ENCODE assay signal across 24 cellular contexts in the genomic region with DNA sequence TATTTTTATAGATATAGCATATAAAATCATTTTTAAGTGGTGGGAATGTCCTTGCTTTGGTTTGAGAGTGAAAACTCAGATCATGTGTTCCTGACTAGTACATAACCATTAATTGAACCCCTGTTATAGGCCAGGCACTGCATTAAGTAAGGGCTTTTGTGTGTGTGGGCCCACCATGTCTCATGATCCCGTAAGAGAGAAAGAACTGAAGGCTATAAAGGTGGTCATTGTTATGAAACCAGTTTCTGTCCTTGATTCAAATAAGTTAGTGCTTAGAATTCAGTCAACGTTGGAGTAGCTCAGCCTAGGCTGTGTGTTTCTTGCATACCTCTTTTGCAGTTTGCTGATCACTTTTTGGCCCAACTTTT.
A peak's percentile ranks its signal among the peaks of the same experiment; 100 is the strongest.
DNase-seq lines count a peak whose midpoint lies in the region; ATAC-seq, FAIRE-seq and TF ChIP-seq lines count a peak whose summit lies in the region.
"Had no signal": no experiment of that assay in that cellular context is flagged by ENCODE, and none has a peak within 500 bp of the region (broad histone marks: within the 10 kb centered on the region; RNA-seq: fewer than 3 reads in every experiment).

No MANE protein-coding gene starts in this region.

- intact Hi-C loops in CD4-positive, alpha-beta memory T cell (cut with micrococcal nuclease), result loop anchor here (10.0 kb wide), 1 partner anchor 91 kb away; a partner anchor contains a TSS
- intact Hi-C loops in K562 (cut with micrococcal nuclease), result no loop called here

- H3K36me3 Mint-ChIP-seq in CD4-positive, alpha-beta memory T cell, result peaks cover 21 to 25% of the 10 kb centered on the region in 2 donors
- H3K36me3 Mint-ChIP-seq: naive thymus-derived CD8-positive, alpha-beta T cell had no signal

- no peaks in the 10 kb centered on the region for H3K27me3 ChIP-seq in CD4-positive, alpha-beta memory T cell (ENCODE audit: insufficient read depth, low read length)
- H3K27me3 ChIP-seq in K562 (ENCODE audit: control insufficient read depth in 2 of 2, insufficient read depth in 2 of 2, low read length in 2 of 2) (no peaks in the 10 kb centered on the region), neutrophil (no peaks in the 10 kb centered on the region)
- H3K27me3 ChIP-seq: esophagus muscularis mucosa, gastroesophageal sphincter had no signal

- 49% methylated on average over 2 of the region's 2 CpGs for WGBS in K562 (ENCODE audit: insufficient coverage, low coverage, missing lambda C conversion rate)

- POLR2A ChIA-PET in CD4-positive, alpha-beta memory T cell (lab: Charles Lee; ENCODE audit: partially characterized antibody), result interaction anchor here (18.0 to 25.2 kb wide), 2 partner anchors 6 to 9 kb away, joined by 704 read pairs; no protein-coding TSS in a partner anchor
- POLR2A ChIA-PET in K562 (lab: Yijun Ruan, JAX), result interaction anchor here (1.2 to 3.0 kb wide), 5 partner anchors 8 to 13 kb away, joined by 6 to 20 read pairs (median 8); no protein-coding TSS in a partner anchor

- in situ Hi-C loops in K562 (cut with MboI), result no loop called here

- H3K4me3 Mint-ChIP-seq in CD4-positive, alpha-beta memory T cell, result peak overlapping the region; percentile 86 to 97 (median 92)
- H3K4me3 Mint-ChIP-seq: activated B cell treated with CpG ODN at 0.5 μM for 24 hours; H9; naive thymus-derived CD8-positive, alpha-beta T cell had no signal

- no peaks in the 10 kb centered on the region for H3K36me3 ChIP-seq in CD4-positive, alpha-beta memory T cell (ENCODE audit: insufficient read depth, low read length)
- H3K36me3 ChIP-seq in K562 (ENCODE audit: control insufficient read depth, insufficient read depth, low read length), result no peaks in the 10 kb centered on the region; the same call in 1 of the 3 replicates
- no peaks in the 10 kb centered on the region for H3K36me3 ChIP-seq in neutrophil
- H3K36me3 ChIP-seq: esophagus muscularis mucosa, gastroesophageal sphincter, thoracic aorta had no signal

- no peaks in the 10 kb centered on the region for H3K9me3 ChIP-seq in CD4-positive, alpha-beta memory T cell (ENCODE audit: control insufficient read depth in 1 of 2, low read length in 2 of 2)
- H3K9me3 ChIP-seq in K562 (replicated peaks; ENCODE audit: control insufficient read depth, insufficient read depth, low read depth, low read length) (no peaks in the 10 kb centered on the region), neutrophil (no peaks in the 10 kb centered on the region)
- H3K9me3 ChIP-seq: esophagus muscularis mucosa, gastroesophageal sphincter, thoracic aorta had no signal

- H3K79me2 ChIP-seq in K562 (ENCODE audit: control insufficient read depth, insufficient read depth, low read length), result peaks cover 98% of the 10 kb centered on the region

- ATAC-seq in K562, result no peak
- ATAC-seq: gastroesophageal sphincter; naive thymus-derived CD8-positive, alpha-beta T cell had no signal

- peak overlapping the region in 1 of 2 donors; percentile 21 for H3K4me3 ChIP-seq in CD4-positive, alpha-beta memory T cell (ENCODE audit: low read length in 2 of 2)
- no peak overlapping the region for H3K4me3 ChIP-seq in K562
- no peak overlapping the region for H3K4me3 ChIP-seq in neutrophil (ENCODE audit: low read depth in 1 of 2, low read length in 1 of 2)
- H3K4me3 ChIP-seq: esophagus muscularis mucosa, gastroesophageal sphincter, PC-9, thoracic aorta had no signal

- CTCF ChIA-PET in CD4-positive, alpha-beta memory T cell (lab: Charles Lee; ENCODE audit: partially characterized antibody), result interaction anchor here (4.0 to 24.8 kb wide), 3 partner anchors 11 to 20 kb away, joined by 15 to 545 read pairs (median 200); no protein-coding TSS in a partner anchor
- CTCF ChIA-PET in K562 (lab: Yijun Ruan, JAX; ENCODE audit: low intra/inter-chr PET ratio), result no interaction called here

- H3K27ac ChIP-seq in CD4-positive, alpha-beta memory T cell (ENCODE audit: low read depth, low read length), result peak overlapping the region; percentile 40
- peak overlapping the region; percentile 64; the same call in 2 of the 3 replicates for H3K27ac ChIP-seq in K562 (ENCODE audit: extremely low read depth, low read depth, low read length)
- H3K27ac ChIP-seq in neutrophil, result peak overlapping the region; percentile 58
- H3K27ac ChIP-seq: esophagus muscularis mucosa, gastroesophageal sphincter, PC-9, thoracic aorta had no signal

- peak overlapping the region in 1 of 2 experiments; percentile 47; a peak in 2 of 4 replicates for H3K9ac ChIP-seq in K562 (ENCODE audit: insufficient read depth in 1 of 2, low read depth in 2 of 2, low read length in 2 of 2)

- peaks cover 6% of the 10 kb centered on the region for H4K20me1 ChIP-seq in K562 (replicated peaks; ENCODE audit: control insufficient read depth, insufficient read depth, low read length)

- FAIRE-seq in GM12891 (lab: Jason Lieb, UNC) (peak; percentile 62), K562 (lab: Jason Lieb, UNC) (no peak)
- FAIRE-seq: kidney had no signal

- no peaks in the 10 kb centered on the region for H3K27me3 Mint-ChIP-seq in CD4-positive, alpha-beta memory T cell
- H3K27me3 Mint-ChIP-seq: activated B cell treated with CpG ODN at 0.5 μM for 24 hours; naive thymus-derived CD8-positive, alpha-beta T cell had no signal

- TF ChIP-seq RAD21 in K562 (CRISPR knock-in tag; conservative IDR thresholded peaks at IDR 0.05 in 1 of 2, IDR thresholded peaks at IDR 0.05 in 1 of 2), result no peak

- peaks cover 50 to 87% (median 62%) of the 10 kb centered on the region in 4 donors for H3K4me1 Mint-ChIP-seq in CD4-positive, alpha-beta memory T cell

- TF ChIP-seq CTCF in K562 (IDR thresholded peaks at IDR 0.05 in 2 of 3, conservative IDR thresholded peaks at IDR 0.05 in 1 of 3; ENCODE audit: insufficient read depth in 2 of 3, low read depth in 1 of 3, low read length in 3 of 3) (no peak), neutrophil (IDR thresholded peaks at IDR 0.05) (no peak)

- H2AFZ ChIP-seq in K562 (ENCODE audit: low read depth, low read length), result no peak overlapping the region
- H2AFZ ChIP-seq: PC-9 had no signal

- no peak for DNase-seq in CD4-positive, alpha-beta memory T cell
- DNase-seq in GM12891 (ENCODE audit: insufficient read length, low spot score) (no peak), K562 (ENCODE audit: extremely low read depth in 1 of 4, low spot score in 3 of 4) (no peak), NCI-H69 (lab: John Stamatoyannopoulos, UW) (no peak), NCI-H510A (lab: John Stamatoyannopoulos, UW) (no peak), COR-L47 (lab: John Stamatoyannopoulos, UW) (no peak)
- DNase-seq: activated B cell treated with CpG ODN at 0.5 μM for 24 hours; activated effector memory CD4-positive, alpha-beta T cell treated with anti-CD3 and anti-CD28 coated beads, Interleukin-2, amount 50 U/mL, for 16 hours; aorta; EL; H9; Karpas-422; kidney; mammary epithelial cell; naive thymus-derived CD8-positive, alpha-beta T cell; NCI-H1048; NCI-H187 treated with DMSO at 0.1 percent for 48 hours; PC-9; posterior cingulate gyrus had no signal

- H3K4me2 ChIP-seq in K562 (ENCODE audit: insufficient read depth, low read length), result no peak overlapping the region; the same call in 1 of the 2 replicates
- H3K4me2 ChIP-seq: PC-9 had no signal

- TF ChIP-seq POLR2A in GM12891 (IDR thresholded peaks at IDR 0.05; ENCODE audit: low read depth, low read length), result no peak
- TF ChIP-seq POLR2A in K562 (conservative IDR thresholded peaks at IDR 0.05), result no peak

- no TSS peak for BruUV-seq in K562 (replicated peaks; lab: Mats Ljungman, UMichigan)

- no peak for TF ChIP-seq EP300 in K562 (IDR thresholded peaks at IDR 0.05; ENCODE audit: low read length)

- H3K27ac Mint-ChIP-seq in CD4-positive, alpha-beta memory T cell, result peak overlapping the region; percentile 87 to 97 (median 93)
- H3K27ac Mint-ChIP-seq: activated B cell treated with CpG ODN at 0.5 μM for 24 hours had no signal

- peaks cover 87% of the 10 kb centered on the region for H3K4me1 ChIP-seq in CD4-positive, alpha-beta memory T cell (ENCODE audit: insufficient read depth, low read length)
- H3K4me1 ChIP-seq in K562 (replicated peaks in 1 of 2; ENCODE audit: control insufficient read depth in 2 of 2, insufficient read depth in 2 of 2, low read length in 2 of 2) (peaks cover 8 to 40% of the 10 kb centered on the region in 2 experiments; a peak in 4 of 5 replicates), neutrophil (ENCODE audit: control insufficient read depth in 1 of 2, insufficient read depth in 1 of 2, low read depth in 1 of 2, low read length in 1 of 2) (peaks cover 24 to 26% of the 10 kb centered on the region in 2 experiments)

- H3K9me1 ChIP-seq in K562 (ENCODE audit: control insufficient read depth, insufficient read depth, low read length), result no peaks in the 10 kb centered on the region

- no peaks in the 10 kb centered on the region for H3K9me3 Mint-ChIP-seq in CD4-positive, alpha-beta memory T cell
- H3K9me3 Mint-ChIP-seq: activated B cell treated with CpG ODN at 0.5 μM for 24 hours; H9; naive thymus-derived CD8-positive, alpha-beta T cell; T-helper 2 cell treated with Interferon-gamma antibody and Interleukin-4, amounts not matched to agents 5 μg/mL and 100 μg/mL, for 36 hours had no signal

TF ChIP-seq in GM12891, 5 proteins besides CTCF, POLR2A, EP300 and RAD21:
- no peak for TF ChIP-seq POU2F2 (IDR thresholded peaks at IDR 0.05; ENCODE audit: low read depth, low read length)

TF ChIP-seq in K562, 482 proteins besides CTCF, POLR2A, EP300 and RAD21:
- TF ChIP-seq HEY1 (CRISPR knock-in tag; IDR thresholded peaks at IDR 0.05; ENCODE audit: borderline replicate concordance) (no peak), PTTG1 (tag; IDR thresholded peaks at IDR 0.05; ENCODE audit: low read depth) (no peak), KDM2B (CRISPR knock-in tag; IDR thresholded peaks at IDR 0.05) (no peak), NCOR1 (IDR thresholded peaks at IDR 0.05) (no peak), BRD9 (IDR thresholded peaks at IDR 0.05; ENCODE audit: low read depth, partially characterized antibody) (no peak), SRF (CRISPR knock-in tag; IDR thresholded peaks at IDR 0.05) (no peak), PHF8 (IDR thresholded peaks at IDR 0.05; ENCODE audit: borderline replicate concordance, low read length) (no peak)
TF ChIP-seq in K562: peak in this region for 0.
